Comparison of ENCODE assay signal across 11 cellular contexts in the genomic region with DNA sequence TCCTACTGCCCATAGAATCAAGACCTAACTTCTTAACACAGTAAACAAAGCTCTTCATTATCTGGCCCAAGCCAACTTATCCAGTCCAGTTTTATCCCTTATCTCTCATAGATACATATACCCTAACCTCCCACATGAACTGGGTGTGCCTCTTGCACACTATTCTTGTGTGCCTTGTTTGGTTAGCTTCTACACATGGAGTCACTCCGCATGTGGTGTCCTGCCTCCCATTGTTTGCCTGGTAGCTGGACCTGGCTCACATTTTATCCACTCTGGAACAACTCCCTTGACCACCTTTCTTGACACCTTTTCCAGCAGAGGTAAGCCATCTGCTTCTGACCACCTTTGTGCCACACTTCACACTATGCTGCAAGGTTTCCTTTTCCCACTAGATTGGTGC. TPM values are rescaled to one million over a fixed set of nuclear protein-coding genes. Genes with fewer than 3 reads are reported as not detected.
DNase-seq lines count a peak whose midpoint lies in the region; ATAC-seq, FAIRE-seq and TF ChIP-seq lines count a peak whose summit lies in the region.
"Had no signal": no experiment of that assay in that cellular context is flagged by ENCODE, and none has a peak within 500 bp of the region (broad histone marks: within the 10 kb centered on the region; RNA-seq: fewer than 3 reads in every experiment).

No MANE protein-coding gene starts in this region.

- ATAC-seq in activated CD8-positive, alpha-beta memory T cell treated with anti-CD3 and anti-CD28 coated beads, Interleukin-2, amount 10 ng/mL, durations not matched to agents 7 days and 5 days: no peak
- ATAC-seq in HG03025 (IDR thresholded peaks at IDR 0.05; ENCODE audit: low FRiP score, unreplicated experiment): no peak

- H3K4me3 Mint-ChIP-seq in activated CD8-positive, alpha-beta memory T cell treated with anti-CD3 and anti-CD28 coated beads, Interleukin-2, amount 10 ng/mL, durations not matched to agents 7 days and 5 days: no peak overlapping the region
- H3K4me3 Mint-ChIP-seq in activated T-helper 1 cell treated with anti-CD3 and anti-CD28 coated beads, Interleukin-12 subunit alpha, Interleukin-12 subunit beta, Interleukin-2, Interleukin-4 antibody, amounts not matched to agents 30 ng/mL and 10 ng/mL and 1 ng/mL, durations not matched to agents 14 hours and 24 hours and 36 hours: peak overlapping the region; percentile 6
- H3K4me3 Mint-ChIP-seq in osteocyte (ENCODE audit: unreplicated experiment): peak overlapping the region; percentile 54

- peaks cover 60% of the 10 kb centered on the region for H3K36me3 Mint-ChIP-seq in activated CD8-positive, alpha-beta memory T cell treated with anti-CD3 and anti-CD28 coated beads, Interleukin-2, amount 10 ng/mL, durations not matched to agents 7 days and 5 days
- H3K36me3 Mint-ChIP-seq in activated T-helper 1 cell treated with anti-CD3 and anti-CD28 coated beads, Interleukin-12 subunit alpha, Interleukin-12 subunit beta, Interleukin-2, Interleukin-4 antibody, amounts not matched to agents 30 ng/mL and 10 ng/mL and 1 ng/mL, durations not matched to agents 14 hours and 24 hours and 36 hours (ENCODE audit: low read depth): peaks cover 33% of the 10 kb centered on the region
- H3K36me3 Mint-ChIP-seq in osteocyte (ENCODE audit: unreplicated experiment): peaks cover 48% of the 10 kb centered on the region

- FAIRE-seq in H54 (lab: Jason Lieb, UNC): peak; percentile 67
- FAIRE-seq: bronchial epithelial cell had no signal

- no peak for DNase-seq in activated CD8-positive, alpha-beta memory T cell treated with anti-CD3 and anti-CD28 coated beads, Interleukin-2, amount 10 ng/mL, durations not matched to agents 7 days and 5 days
- DNase-seq in activated CD8-positive, alpha-beta memory T cell treated with anti-CD3 and anti-CD28 coated beads for 24 hours: no peak
- DNase-seq in H54 (ENCODE audit: insufficient read length, low spot score) (no peak), osteocyte (ENCODE audit: extremely low spot score, unreplicated experiment) (no peak), iPS-NIHi7 (ENCODE audit: extremely low spot score) (no peak), ACHN (no peak)
- DNase-seq in activated T-helper 1 cell treated with anti-CD3 and anti-CD28 coated beads, Interleukin-12 subunit alpha, Interleukin-12 subunit beta, Interleukin-2, Interleukin-4 antibody, amounts not matched to agents 30 ng/mL and 10 ng/mL and 1 ng/mL, durations not matched to agents 14 hours and 24 hours and 36 hours (ENCODE audit: low spot score): no peak
- DNase-seq: kidney glomerular epithelial cell, T1000 had no signal

- no peaks in the 10 kb centered on the region for H3K9me3 Mint-ChIP-seq in activated CD8-positive, alpha-beta memory T cell treated with anti-CD3 and anti-CD28 coated beads, Interleukin-2, amount 10 ng/mL, durations not matched to agents 7 days and 5 days (ENCODE audit: low read depth)
- H3K9me3 Mint-ChIP-seq in activated T-helper 1 cell treated with anti-CD3 and anti-CD28 coated beads, Interleukin-12 subunit alpha, Interleukin-12 subunit beta, Interleukin-2, Interleukin-4 antibody, amounts not matched to agents 30 ng/mL and 10 ng/mL and 1 ng/mL, durations not matched to agents 14 hours and 24 hours and 36 hours: no peaks in the 10 kb centered on the region
- H3K9me3 Mint-ChIP-seq in osteocyte (ENCODE audit: unreplicated experiment): no peaks in the 10 kb centered on the region

- H3K27ac Mint-ChIP-seq in activated CD8-positive, alpha-beta memory T cell treated with anti-CD3 and anti-CD28 coated beads, Interleukin-2, amount 10 ng/mL, durations not matched to agents 7 days and 5 days: peak overlapping the region; percentile 61
- peak overlapping the region; percentile 76 for H3K27ac Mint-ChIP-seq in activated T-helper 1 cell treated with anti-CD3 and anti-CD28 coated beads, Interleukin-12 subunit alpha, Interleukin-12 subunit beta, Interleukin-2, Interleukin-4 antibody, amounts not matched to agents 30 ng/mL and 10 ng/mL and 1 ng/mL, durations not matched to agents 14 hours and 24 hours and 36 hours
- peak overlapping the region; percentile 88 for H3K27ac Mint-ChIP-seq in osteocyte (ENCODE audit: unreplicated experiment)

- in situ Hi-C loops in ACHN (cut with HindIII; ENCODE audit: low pct_ligation_motif_present, low pct_unique_long_range_greater_than_20kb, low sequenced_read_pairs): no loop called here

- CTCF ChIA-PET in activated CD8-positive, alpha-beta memory T cell treated with anti-CD3 and anti-CD28 coated beads, Interleukin-2, amount 10 ng/mL, durations not matched to agents 7 days and 5 days (lab: Charles Lee): interaction anchor here (2.6 kb wide), 1 partner anchor 448 kb away, joined by 8 read pairs; no protein-coding TSS in a partner anchor

- H3K27me3 Mint-ChIP-seq in activated CD8-positive, alpha-beta memory T cell treated with anti-CD3 and anti-CD28 coated beads, Interleukin-2, amount 10 ng/mL, durations not matched to agents 7 days and 5 days: no peaks in the 10 kb centered on the region
- H3K27me3 Mint-ChIP-seq in activated T-helper 1 cell treated with anti-CD3 and anti-CD28 coated beads, Interleukin-12 subunit alpha, Interleukin-12 subunit beta, Interleukin-2, Interleukin-4 antibody, amounts not matched to agents 30 ng/mL and 10 ng/mL and 1 ng/mL, durations not matched to agents 14 hours and 24 hours and 36 hours (ENCODE audit: insufficient read depth): no peaks in the 10 kb centered on the region
- H3K27me3 Mint-ChIP-seq in osteocyte (ENCODE audit: unreplicated experiment): no peaks in the 10 kb centered on the region

- TF ChIP-seq POLR2A in H54 (IDR thresholded peaks at IDR 0.05; ENCODE audit: low read depth, low read length): no peak

- TF ChIP-seq CTCF in osteocyte (IDR thresholded peaks at IDR 0.05): no peak

- peaks cover 70% of the 10 kb centered on the region for H3K4me1 Mint-ChIP-seq in activated CD8-positive, alpha-beta memory T cell treated with anti-CD3 and anti-CD28 coated beads, Interleukin-2, amount 10 ng/mL, durations not matched to agents 7 days and 5 days
- H3K4me1 Mint-ChIP-seq in activated T-helper 1 cell treated with anti-CD3 and anti-CD28 coated beads, Interleukin-12 subunit alpha, Interleukin-12 subunit beta, Interleukin-2, Interleukin-4 antibody, amounts not matched to agents 30 ng/mL and 10 ng/mL and 1 ng/mL, durations not matched to agents 14 hours and 24 hours and 36 hours (ENCODE audit: low read depth): peaks cover 73% of the 10 kb centered on the region
- H3K4me1 Mint-ChIP-seq in osteocyte (ENCODE audit: unreplicated experiment): peaks cover 95% of the 10 kb centered on the region

- intact Hi-C loops in activated T-helper 1 cell treated with anti-CD3 and anti-CD28 coated beads, Interleukin-12 subunit alpha, Interleukin-12 subunit beta, Interleukin-2, Interleukin-4 antibody, amounts not matched to agents 30 ng/mL and 10 ng/mL and 1 ng/mL, durations not matched to agents 14 hours and 24 hours and 36 hours (cut with micrococcal nuclease): no loop called here

RNA-seq across cellular contexts. Expression of a gene that starts 15.2 kb away (rescaled TPM):
- 10 to 100 TPM; 31.6 to 42.8 TPM for total RNA-seq in activated CD8-positive, alpha-beta memory T cell treated with anti-CD3 and anti-CD28 coated beads, Interleukin-2, amount 10 ng/mL, durations not matched to agents 7 days and 5 days
- 20.8 and 21.9 TPM in 2 replicates for total RNA-seq in activated T-helper 1 cell treated with anti-CD3 and anti-CD28 coated beads, Interleukin-12 subunit alpha, Interleukin-12 subunit beta, Interleukin-2, Interleukin-4 antibody, amounts not matched to agents 30 ng/mL and 10 ng/mL and 1 ng/mL, durations not matched to agents 14 hours and 24 hours and 36 hours
- 152 and 163 TPM in 2 replicates for total RNA-seq in osteocyte
